ENCODE assay signal across 2 cellular contexts in the genomic region with DNA sequence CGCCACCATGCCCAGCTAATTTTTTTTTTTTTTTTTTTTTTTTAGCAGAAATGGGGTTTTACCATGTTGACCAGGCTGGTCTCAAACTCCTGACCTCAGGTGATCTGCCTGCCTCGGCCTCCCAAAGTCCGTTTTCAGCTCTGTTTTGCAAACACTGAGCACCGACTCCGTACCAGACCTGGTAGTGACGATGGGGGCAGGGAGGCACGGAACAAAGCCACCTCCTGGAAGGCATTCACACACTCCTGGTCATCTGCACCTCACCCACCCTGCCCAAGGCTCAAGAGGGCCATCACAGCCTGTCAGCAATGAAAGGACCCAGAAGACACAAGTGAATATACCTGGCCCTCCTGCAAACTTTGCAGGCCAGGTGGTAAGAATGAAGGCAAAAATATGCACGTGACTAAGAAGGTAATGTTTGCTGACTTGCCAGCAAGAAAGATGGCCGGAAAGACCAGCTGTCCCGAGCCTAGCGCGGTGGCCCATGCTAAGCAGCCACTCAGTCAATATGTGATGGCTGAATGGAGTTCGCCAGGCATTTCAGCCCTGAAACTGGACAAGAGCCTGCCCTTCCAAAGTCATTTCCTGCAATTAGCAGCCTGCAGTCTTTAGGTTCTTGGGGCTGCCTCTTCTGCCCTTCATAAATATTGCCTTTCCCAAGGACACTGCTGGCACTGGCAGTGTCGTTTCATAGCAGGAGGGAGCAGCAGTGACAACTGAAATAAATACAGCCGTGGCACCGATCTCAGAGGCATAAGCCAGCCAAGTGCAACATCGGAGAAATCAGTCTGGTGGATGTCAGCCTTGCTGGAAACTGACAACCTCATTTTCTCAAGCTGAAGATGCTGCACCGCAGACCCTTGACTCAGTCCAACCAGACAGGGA.
TF ChIP-seq lines count a peak whose summit lies in the region.

No MANE protein-coding gene starts in this region.

TF ChIP-seq in GM12891, 5 proteins besides CTCF, POLR2A, EP300 and RAD21 (continued from another document):
- no peak for TF ChIP-seq POLR2AphosphoS5 (IDR thresholded peaks at IDR 0.05; ENCODE audit: low read depth, low read length)
- TF ChIP-seq TAF1 (IDR thresholded peaks at IDR 0.05; ENCODE audit: low read depth, low read length): no peak
- no peak for TF ChIP-seq PAX5 (IDR thresholded peaks at IDR 0.05; ENCODE audit: insufficient read depth, low read length, severe bottlenecking)
- TF ChIP-seq SPI1 (IDR thresholded peaks at IDR 0.05; ENCODE audit: low read depth, low read length): no peak

TF ChIP-seq in K562, 482 proteins besides CTCF, POLR2A, EP300 and RAD21:
- TF ChIP-seq, protein P1, sequence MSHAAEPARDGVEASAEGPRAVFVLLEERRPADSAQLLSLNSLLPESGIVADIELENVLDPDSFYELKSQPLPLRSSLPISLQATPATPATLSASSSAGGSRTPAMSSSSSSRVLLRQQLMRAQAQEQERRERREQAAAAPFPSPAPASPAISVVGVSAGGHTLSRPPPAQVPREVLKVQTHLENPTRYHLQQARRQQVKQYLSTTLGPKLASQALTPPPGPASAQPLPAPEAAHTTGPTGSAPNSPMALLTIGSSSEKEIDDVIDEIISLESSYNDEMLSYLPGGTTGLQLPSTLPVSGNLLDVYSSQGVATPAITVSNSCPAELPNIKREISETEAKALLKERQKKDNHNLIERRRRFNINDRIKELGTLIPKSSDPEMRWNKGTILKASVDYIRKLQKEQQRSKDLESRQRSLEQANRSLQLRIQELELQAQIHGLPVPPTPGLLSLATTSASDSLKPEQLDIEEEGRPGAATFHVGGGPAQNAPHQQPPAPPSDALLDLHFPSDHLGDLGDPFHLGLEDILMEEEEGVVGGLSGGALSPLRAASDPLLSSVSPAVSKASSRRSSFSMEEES (CRISPR knock-in tag; IDR thresholded peaks at IDR 0.05): 0 out of 2 replicates have a peak, but pooled peaks have one; percentile 3
- TF ChIP-seq YY1 (IDR thresholded peaks at IDR 0.05; ENCODE audit: borderline replicate concordance in 1 of 3, control insufficient read depth in 1 of 3, extremely low read depth in 1 of 3, insufficient read depth in 3 of 3, insufficient read length in 1 of 3, insufficient replicate concordance in 2 of 3, low read depth in 1 of 3, low read length in 2 of 3) (peak in 1 of 3 experiments; percentile 57), JUNB (CRISPR knock-in tag; conservative IDR thresholded peaks at IDR 0.05) (no peak)
